In the genomic region with DNA sequence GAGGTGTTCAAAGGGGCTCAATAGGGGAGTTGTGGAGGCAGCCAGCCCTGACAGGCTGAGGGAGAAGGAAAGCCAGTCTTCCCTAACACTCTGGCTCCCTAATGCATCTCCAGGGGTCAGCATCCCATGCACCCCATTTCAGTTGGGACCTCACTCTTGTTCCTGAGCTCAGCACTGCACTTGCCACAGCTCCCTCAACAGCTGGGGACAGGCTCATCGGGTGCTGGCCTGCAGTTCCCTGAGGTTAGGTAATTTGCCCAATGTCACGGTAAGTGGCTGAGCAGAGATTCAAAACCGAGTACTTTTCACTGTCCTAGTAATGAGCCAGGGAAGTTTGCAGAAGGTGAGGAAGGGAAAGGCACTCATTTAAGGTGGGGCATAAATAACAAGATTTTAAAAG, we compare ENCODE assay signal across 39 cellular contexts. TPM values are rescaled to one million over a fixed set of nuclear protein-coding genes. Genes with fewer than 3 reads are reported as not detected.
"Had no signal": no experiment of that assay in that cellular context is flagged by ENCODE, and none has a peak within 500 bp of the region (broad histone marks: within the 10 kb centered on the region; RNA-seq: fewer than 3 reads in every experiment).

No MANE protein-coding gene starts in this region.

- H3K27me3 Mint-ChIP-seq: activated CD4-positive, alpha-beta T cell treated with anti-CD3 and anti-CD28 coated beads, Interleukin-2, amount 10 ng/mL, durations not matched to agents 7 days and 5 days; activated naive CD8-positive, alpha-beta T cell treated with anti-CD3 and anti-CD28 coated beads for 36 hours had no signal

- H3K36me3 Mint-ChIP-seq: activated CD4-positive, alpha-beta memory T cell treated with anti-CD3 and anti-CD28 coated beads for 36 hours; activated naive CD4-positive, alpha-beta T cell treated with anti-CD3 and anti-CD28 coated beads, Interleukin-2, amount 50 U/mL, for 72 hours; activated naive CD8-positive, alpha-beta T cell treated with anti-CD3 and anti-CD28 coated beads for 36 hours; WTC11 had no signal

- H3K9me3 Mint-ChIP-seq: activated CD4-positive, alpha-beta memory T cell treated with anti-CD3 and anti-CD28 coated beads for 36 hours; activated CD4-positive, alpha-beta T cell treated with anti-CD3 and anti-CD28 coated beads, Interleukin-2, amount 10 ng/mL, durations not matched to agents 7 days and 5 days; activated CD8-positive, alpha-beta T cell treated with anti-CD3 and anti-CD28 coated beads for 36 hours; activated naive CD4-positive, alpha-beta T cell treated with anti-CD3 and anti-CD28 coated beads for 36 hours; activated naive CD4-positive, alpha-beta T cell treated with anti-CD3 and anti-CD28 coated beads, Interleukin-2, amount 50 U/mL, for 72 hours; activated naive CD8-positive, alpha-beta T cell treated with anti-CD3 and anti-CD28 coated beads for 36 hours; activated T-cell treated with anti-CD3 and anti-CD28 coated beads, Interleukin-2, amount 50 U/mL, for 4 hours; activated T-cell treated with anti-CD3 and anti-CD28 coated beads, Interleukin-2, amount 50 U/mL, for 72 hours; activated T-helper 1 cell treated with anti-CD3 and anti-CD28 coated beads, Interleukin-12 subunit alpha, Interleukin-12 subunit beta, Interleukin-2, Interleukin-4 antibody, amounts not matched to agents 30 ng/mL and 10 ng/mL and 1 ng/mL, durations not matched to agents 14 hours and 24 hours and 36 hours; activated T-helper 17 cell treated with anti-CD3 and anti-CD28 coated beads, Interleukin-2, amount 50 U/mL, for 72 hours; T-helper 1 cell treated with Interleukin-12 subunit alpha and Interleukin-12 subunit beta and Interleukin-4 antibody, amounts not matched to agents 30 μg/mL and 1 μg/mL, for 36 hours; T-helper 2 cell treated with Interferon-gamma antibody and Interleukin-4, amounts not matched to agents 5 μg/mL and 100 μg/mL, for 36 hours; WTC11 had no signal

- H3K27ac ChIP-seq: adrenal gland, body of pancreas, brain microvascular endothelial cell, breast epithelium, WERI-Rb-1 had no signal

- DNase-seq: activated CD4-positive, alpha-beta memory T cell treated with anti-CD3 and anti-CD28 coated beads for 36 hours; activated CD4-positive, alpha-beta T cell treated with anti-CD3 and anti-CD28 coated beads for 1 hour; activated CD4-positive, alpha-beta T cell treated with anti-CD3 and anti-CD28 coated beads for 36 hours; activated CD4-positive, alpha-beta T cell treated with anti-CD3 and anti-CD28 coated beads for 48 hours; activated CD4-positive, alpha-beta T cell treated with anti-CD3 and anti-CD28 coated beads, Interleukin-2, amount 10 ng/mL, durations not matched to agents 7 days and 5 days; activated CD4-positive, CD25-positive, alpha-beta regulatory T cell; activated CD8-positive, alpha-beta memory T cell treated with anti-CD3 and anti-CD28 coated beads, Interleukin-2, amount 50 U/mL, for 4 hours; activated CD8-positive, alpha-beta T cell treated with anti-CD3 and anti-CD28 coated beads for 36 hours; activated effector memory CD4-positive, alpha-beta T cell treated with anti-CD3 and anti-CD28 coated beads, Interleukin-2, amount 50 U/mL, for 16 hours; activated gamma-delta T cell treated with Interleukin-2 at 50 U/mL for 16 hours; activated naive CD4-positive, alpha-beta T cell; activated naive CD4-positive, alpha-beta T cell treated with anti-CD3 and anti-CD28 coated beads for 36 hours; activated naive CD4-positive, alpha-beta T cell treated with anti-CD3 and anti-CD28 coated beads, Interleukin-2, amount 50 U/mL, for 16 hours; activated naive CD8-positive, alpha-beta T cell treated with anti-CD3 and anti-CD28 coated beads for 36 hours; activated T-cell treated with anti-CD3 and anti-CD28 coated beads for 4 hours; activated T-cell treated with anti-CD3 and anti-CD28 coated beads, Interleukin-2, amount 50 U/mL, for 1 hour; activated T-cell treated with anti-CD3 and anti-CD28 coated beads, Interleukin-2, amount 50 U/mL, for 4 hours; activated T-cell treated with anti-CD3 and anti-CD28 coated beads, Interleukin-2, amount 50 U/mL, for 72 hours; adrenal gland; amniotic stem cell; aorta; body of pancreas; brain microvascular endothelial cell; central memory CD4-positive, alpha-beta T cell; T-helper 1 cell; T-helper 2 cell; T-helper 9 cell; WERI-Rb-1 had no signal

- H3K9me3 ChIP-seq: adrenal gland, body of pancreas, breast epithelium had no signal

- H3K27me3 ChIP-seq: adrenal gland, body of pancreas, brain microvascular endothelial cell, breast epithelium had no signal

- H3K4me3 Mint-ChIP-seq: activated CD4-positive, alpha-beta memory T cell treated with anti-CD3 and anti-CD28 coated beads for 36 hours; activated CD4-positive, alpha-beta T cell treated with anti-CD3 and anti-CD28 coated beads for 36 hours; activated CD4-positive, alpha-beta T cell treated with anti-CD3 and anti-CD28 coated beads, Interleukin-2, amount 10 ng/mL, durations not matched to agents 7 days and 5 days; activated CD8-positive, alpha-beta T cell treated with anti-CD3 and anti-CD28 coated beads for 36 hours; activated naive CD4-positive, alpha-beta T cell treated with anti-CD3 and anti-CD28 coated beads for 36 hours; activated naive CD8-positive, alpha-beta T cell treated with anti-CD3 and anti-CD28 coated beads for 36 hours; activated T-cell treated with anti-CD3 and anti-CD28 coated beads, Interleukin-2, amount 50 U/mL, for 4 hours; activated T-cell treated with anti-CD3 and anti-CD28 coated beads, Interleukin-2, amount 50 U/mL, for 72 hours; activated T-helper 1 cell treated with anti-CD3 and anti-CD28 coated beads, Interleukin-12 subunit alpha, Interleukin-12 subunit beta, Interleukin-2, Interleukin-4 antibody, amounts not matched to agents 30 ng/mL and 10 ng/mL and 1 ng/mL, durations not matched to agents 14 hours and 24 hours and 36 hours; activated T-helper 17 cell treated with anti-CD3 and anti-CD28 coated beads, Interleukin-2, amount 50 U/mL, for 72 hours; T-helper 1 cell treated with Interleukin-12 subunit alpha and Interleukin-12 subunit beta and Interleukin-4 antibody, amounts not matched to agents 30 μg/mL and 1 μg/mL, for 36 hours; T-helper 2 cell treated with Interferon-gamma antibody and Interleukin-4, amounts not matched to agents 5 μg/mL and 100 μg/mL, for 36 hours; WTC11 had no signal

- FAIRE-seq: astrocyte, TTC549 had no signal

- ATAC-seq: activated CD4-positive, alpha-beta T cell treated with anti-CD3 and anti-CD28 coated beads for 36 hours; activated CD4-positive, CD25-positive, alpha-beta regulatory T cell treated with anti-CD3 and anti-CD28 coated beads, Interleukin-2, amount 50 U/mL, for 24 hours; activated CD8-positive, alpha-beta T cell treated with anti-CD3 and anti-CD28 coated beads for 36 hours; activated naive CD4-positive, alpha-beta T cell treated with anti-CD3 and anti-CD28 coated beads, Interleukin-2, amount 50 U/mL, for 72 hours; activated T-cell treated with anti-CD3 and anti-CD28 coated beads, Interleukin-2, amount 50 U/mL, for 4 hours; activated T-cell treated with anti-CD3 and anti-CD28 coated beads, Interleukin-2, amount 50 U/mL, for 72 hours; activated T-helper 17 cell treated with anti-CD3 and anti-CD28 coated beads, Interleukin-2, amount 50 U/mL, for 72 hours; body of pancreas; WTC11 had no signal

- H3K4me1 Mint-ChIP-seq: activated CD4-positive, alpha-beta T cell treated with anti-CD3 and anti-CD28 coated beads for 36 hours; activated CD4-positive, alpha-beta T cell treated with anti-CD3 and anti-CD28 coated beads, Interleukin-2, amount 10 ng/mL, durations not matched to agents 7 days and 5 days; activated naive CD8-positive, alpha-beta T cell treated with anti-CD3 and anti-CD28 coated beads for 36 hours; activated T-helper 17 cell treated with anti-CD3 and anti-CD28 coated beads, Interleukin-2, amount 50 U/mL, for 72 hours; WTC11 had no signal

- H3K4me3 ChIP-seq: adrenal gland, body of pancreas, breast epithelium had no signal

- H3K4me1 ChIP-seq: adrenal gland, breast epithelium had no signal

- H3K36me3 ChIP-seq: adrenal gland, brain microvascular endothelial cell, breast epithelium, WERI-Rb-1 had no signal

- H3K27ac Mint-ChIP-seq: activated CD4-positive, alpha-beta memory T cell treated with anti-CD3 and anti-CD28 coated beads for 36 hours; activated CD4-positive, alpha-beta T cell treated with anti-CD3 and anti-CD28 coated beads for 36 hours; activated CD4-positive, alpha-beta T cell treated with anti-CD3 and anti-CD28 coated beads, Interleukin-2, amount 10 ng/mL, durations not matched to agents 7 days and 5 days; activated CD8-positive, alpha-beta T cell treated with anti-CD3 and anti-CD28 coated beads for 36 hours; activated naive CD4-positive, alpha-beta T cell treated with anti-CD3 and anti-CD28 coated beads for 36 hours; activated naive CD4-positive, alpha-beta T cell treated with anti-CD3 and anti-CD28 coated beads, Interleukin-2, amount 50 U/mL, for 72 hours; activated naive CD8-positive, alpha-beta T cell treated with anti-CD3 and anti-CD28 coated beads for 36 hours; activated T-cell treated with anti-CD3 and anti-CD28 coated beads, Interleukin-2, amount 50 U/mL, for 72 hours; activated T-helper 1 cell treated with anti-CD3 and anti-CD28 coated beads, Interleukin-12 subunit alpha, Interleukin-12 subunit beta, Interleukin-2, Interleukin-4 antibody, amounts not matched to agents 30 ng/mL and 10 ng/mL and 1 ng/mL, durations not matched to agents 14 hours and 24 hours and 36 hours; activated T-helper 17 cell treated with anti-CD3 and anti-CD28 coated beads, Interleukin-2, amount 50 U/mL, for 72 hours; T-helper 1 cell treated with Interleukin-12 subunit alpha and Interleukin-12 subunit beta and Interleukin-4 antibody, amounts not matched to agents 30 μg/mL and 1 μg/mL, for 36 hours; T-helper 2 cell treated with Interferon-gamma antibody and Interleukin-4, amounts not matched to agents 5 μg/mL and 100 μg/mL, for 36 hours; WTC11 had no signal

RNA-seq across cellular contexts. Expression of gene VSTM5, which starts 20.8 kb away (rescaled TPM):
- total RNA-seq: activated CD4-positive, alpha-beta memory T cell treated with anti-CD3 and anti-CD28 coated beads for 36 hours; activated CD4-positive, alpha-beta T cell treated with anti-CD3 and anti-CD28 coated beads for 36 hours; activated CD4-positive, alpha-beta T cell treated with anti-CD3 and anti-CD28 coated beads, Interleukin-2, amount 10 ng/mL, durations not matched to agents 7 days and 5 days; activated CD8-positive, alpha-beta memory T cell treated with anti-CD3 and anti-CD28 coated beads for 36 hours; activated CD8-positive, alpha-beta T cell treated with anti-CD3 and anti-CD28 coated beads for 36 hours; activated naive CD4-positive, alpha-beta T cell treated with anti-CD3 and anti-CD28 coated beads for 36 hours; activated naive CD4-positive, alpha-beta T cell treated with anti-CD3 and anti-CD28 coated beads, Interleukin-2, amount 50 U/mL, for 72 hours; activated naive CD8-positive, alpha-beta T cell treated with anti-CD3 and anti-CD28 coated beads for 36 hours; activated T-cell treated with anti-CD3 and anti-CD28 coated beads, Interleukin-2, amount 50 U/mL, for 4 hours; activated T-cell treated with anti-CD3 and anti-CD28 coated beads, Interleukin-2, amount 50 U/mL, for 72 hours; activated T-helper 1 cell treated with anti-CD3 and anti-CD28 coated beads, Interleukin-12 subunit alpha, Interleukin-12 subunit beta, Interleukin-2, Interleukin-4 antibody, amounts not matched to agents 30 ng/mL and 10 ng/mL and 1 ng/mL, durations not matched to agents 14 hours and 24 hours and 36 hours; activated T-helper 17 cell treated with anti-CD3 and anti-CD28 coated beads, Interleukin-2, amount 50 U/mL, for 72 hours; body of pancreas had no signal
- polyA plus RNA-seq: aorta had no signal
